8 cellular contexts compared by ENCODE assay signal in genomic region chr21:43864313-43864805, GRCh38. TPM values are rescaled to one million over a fixed set of nuclear protein-coding genes. Genes with fewer than 3 reads are reported as not detected.
DNase-seq lines count a peak whose midpoint lies in the region; ATAC-seq and TF ChIP-seq lines count a peak whose summit lies in the region.

No MANE protein-coding gene starts in this region.

- H3K9me2 ChIP-seq in Loucy (replicated peaks; ENCODE audit: low read depth, low read length): no peaks in the 10 kb centered on the region

- H3K4me3 ChIP-seq in Loucy (ENCODE audit: low read length, poor library complexity, severe bottlenecking) (peak overlapping the region; percentile 82), esophagus muscularis mucosa (peak overlapping the region; percentile 92 to 97 (median 96)), aorta (ENCODE audit: low read length in 2 of 2) (peak overlapping the region; percentile 79 to 96)

- H3K4me3 Mint-ChIP-seq in natural killer cell: peak overlapping the region; percentile 90

- H3K36me3 Mint-ChIP-seq in natural killer cell: no peaks in the 10 kb centered on the region

- peak overlapping the region; percentile 63 for H3K9ac ChIP-seq in Loucy (ENCODE audit: low read depth, low read length, poor library complexity, severe bottlenecking)

- no peak for TF ChIP-seq POLR2A in esophagus muscularis mucosa (IDR thresholded peaks at IDR 0.05; ENCODE audit: low read depth)

- no peaks in the 10 kb centered on the region for H3K27me3 Mint-ChIP-seq in natural killer cell (ENCODE audit: low read depth in 2 of 2)

- H3K36me3 ChIP-seq in Loucy (ENCODE audit: insufficient read depth, low read length): no peaks in the 10 kb centered on the region
- peaks cover 0 to 1% (median 0%) of the 10 kb centered on the region in 4 donors for H3K36me3 ChIP-seq in esophagus muscularis mucosa
- no peaks in the 10 kb centered on the region for H3K36me3 ChIP-seq in aorta (ENCODE audit: control insufficient read depth in 1 of 2, insufficient read depth in 2 of 2, low read length in 1 of 2)

- ATAC-seq in natural killer cell: peak in 2 of 3 donors; percentile 13 to 23
- peak; percentile 13 for ATAC-seq in aorta (ENCODE audit: low FRiP score)
- ATAC-seq in GM21526 (IDR thresholded peaks at IDR 0.05; ENCODE audit: low FRiP score, unreplicated experiment): no peak

- H3K27ac ChIP-seq in esophagus muscularis mucosa (replicated peaks in 1 of 4) (peak overlapping the region; percentile 95 to 97 (median 96)), aorta (ENCODE audit: low read depth in 1 of 2, low read length in 2 of 2) (no peak overlapping the region)

- H2AFZ ChIP-seq in Loucy (ENCODE audit: low read length): peak overlapping the region; percentile 93

- DNase-seq in GM03348 (ENCODE audit: low spot score) (peak; percentile 66), esophagus muscularis mucosa (ENCODE audit: extremely low spot score) (no peak), natural killer cell (peak; percentile 26), aorta (peak in 1 of 2 donors; percentile 85), NOMO-1 treated with dmso at 0.1 percent for 144 hours (lab: John Stamatoyannopoulos, UW; ENCODE audit: unreplicated experiment) (no peak)
- DNase-seq in activated CD4-positive, alpha-beta T cell treated with anti-CD3 and anti-CD28 coated beads, Interleukin-2, amount 50 U/mL, for 4 hours: peak; percentile 29 to 38

- no peak overlapping the region for H3K27ac Mint-ChIP-seq in natural killer cell

- H3K9me3 ChIP-seq in Loucy (ENCODE audit: insufficient read depth, low read depth, low read length) (no peaks in the 10 kb centered on the region), esophagus muscularis mucosa (no peaks in the 10 kb centered on the region), aorta (ENCODE audit: control insufficient read depth, low read length) (no peaks in the 10 kb centered on the region)

- no peaks in the 10 kb centered on the region for H3F3A ChIP-seq in Loucy (ENCODE audit: low read depth)

- peak overlapping the region; percentile 81 for H3K4me2 ChIP-seq in Loucy (ENCODE audit: low read depth, low read length, poor library complexity, severe bottlenecking)

- TF ChIP-seq CTCF in Loucy (conservative IDR thresholded peaks at IDR 0.05; ENCODE audit: low read length) (no peak), esophagus muscularis mucosa (IDR thresholded peaks at IDR 0.05) (no peak), natural killer cell (IDR thresholded peaks at IDR 0.05) (no peak)

- intact Hi-C loops in esophagus muscularis mucosa (cut with DNase I): no loop called here
- intact Hi-C loops in natural killer cell (cut with micrococcal nuclease): no loop called here
- intact Hi-C loops in aorta (cut with DNase I): no loop called here

- peaks cover 42% of the 10 kb centered on the region for H3K79me2 ChIP-seq in Loucy (ENCODE audit: insufficient read depth, low read length)

- H3K4me1 ChIP-seq in Loucy (ENCODE audit: insufficient read depth, low read length, poor library complexity, severe bottlenecking) (peaks cover 46% of the 10 kb centered on the region), esophagus muscularis mucosa (peaks cover 17 to 59% (median 54%) of the 10 kb centered on the region in 4 donors), aorta (ENCODE audit: control insufficient read depth in 1 of 2, insufficient read depth in 2 of 2, low read length in 2 of 2) (no peaks in the 10 kb centered on the region)

- H3K27me3 ChIP-seq in Loucy (ENCODE audit: insufficient read depth, low read length, poor library complexity, severe bottlenecking): no peaks in the 10 kb centered on the region
- no peaks in the 10 kb centered on the region for H3K27me3 ChIP-seq in esophagus muscularis mucosa
- H3K27me3 ChIP-seq in aorta (ENCODE audit: control insufficient read depth in 1 of 2, insufficient read depth in 2 of 2, low read length in 1 of 2): no peaks in the 10 kb centered on the region

- peaks cover 17% of the 10 kb centered on the region for H4K20me1 ChIP-seq in Loucy (ENCODE audit: insufficient read depth, low read length, poor library complexity, severe bottlenecking)

- H3K4me1 Mint-ChIP-seq in natural killer cell: peaks cover 24 to 36% of the 10 kb centered on the region in 2 donors

- WGBS in esophagus muscularis mucosa: 3% methylated on average over 19 of the region's 61 CpGs
- 0 to 1% methylated on average over 27 to 61 of the region's 61 CpGs for WGBS in aorta, 2 donors

- TF ChIP-seq EP300 in esophagus muscularis mucosa (IDR thresholded peaks at IDR 0.05): no peak

- H3K9me3 Mint-ChIP-seq in natural killer cell: no peaks in the 10 kb centered on the region

RNA-seq across cellular contexts. Expression of gene AGPAT3, which starts 0.7 kb away (rescaled TPM):
- total RNA-seq in esophagus muscularis mucosa (10 to 100 TPM; 28.0 to 36.5 (median 32.2) TPM), natural killer cell (10 to 100 TPM; 39.5 to 45.7 (median 42.3) TPM), aorta (10 to 100 TPM; 36.0 to 45.5 TPM)
- polyA plus RNA-seq in aorta: 10 to 100 TPM in 1 of 2 donors, 1 to 10 TPM in 1; 8.3 to 11.4 TPM

Comparison
In these comparisons a context has a peak if more than half of its experiments do, and no peak if none do; other contexts are left out.
1. DNase-seq: peak in GM03348 (single experiment), activated CD4-positive, alpha-beta T cell treated with anti-CD3 and anti-CD28 coated beads, Interleukin-2, amount 50 U/mL, for 4 hours (2 of 2) and natural killer cell (single experiment); none in esophagus muscularis mucosa (single experiment) and NOMO-1 treated with dmso at 0.1 percent for 144 hours (single experiment).
2. H3K27ac ChIP-seq: peak in esophagus muscularis mucosa (4 of 4); none in aorta (0 of 2).
3. Peak in every context shown above with its lines, with median percentiles within 50 percentile points of each other: H3K4me3 ChIP-seq.